34 cellular contexts compared by ENCODE assay signal in genomic region chr1:158579733-158580132, GRCh38. TPM values are rescaled to one million over a fixed set of nuclear protein-coding genes. Genes with fewer than 3 reads are reported as not detected.
"Had no signal": no experiment of that assay in that cellular context is flagged by ENCODE, and none has a peak within 500 bp of the region (broad histone marks: within the 10 kb centered on the region; RNA-seq: fewer than 3 reads in every experiment).

TSS of gene OR10X1 (minus strand) at chr1:158579899. CDS start at chr1:158579899, 0 bp downstream.

- H3K4me3 ChIP-seq: neural progenitor cell, ovary, psoas muscle, skin epidermis, smooth muscle cell, spleen, suprapubic skin, testis, tibial artery, transverse colon, upper lobe of right lung, uterus had no signal

- H3K27me3 ChIP-seq: neural progenitor cell, ovary, spleen, suprapubic skin, testis, tibial artery, transverse colon, upper lobe of right lung, uterus had no signal

- DNase-seq: natural killer cell; occipital lobe; ovary; posterior cingulate gyrus; psoas muscle; right cardiac atrium; spleen; stimulated activated CD4-positive, alpha-beta T cell treated with anti-CD3 and anti-CD28 coated beads, Interleukin-12 subunit alpha, Interleukin-12 subunit beta, amount 100 ng/mL, for 4 hours; stimulated activated CD4-positive, alpha-beta T cell treated with anti-CD3 and anti-CD28 coated beads, Interleukin-1b, Interleukin-23, amount 100 ng/mL, for 48 hours; stimulated activated CD4-positive, alpha-beta T cell treated with anti-CD3 and anti-CD28 coated beads, Interleukin-4, amount 100 ng/mL, for 1 hour; stimulated activated CD4-positive, alpha-beta T cell treated with anti-CD3 and anti-CD28 coated beads, Interleukin-4, amount 100 ng/mL, for 4 hours; stimulated activated CD8-positive, alpha-beta memory T cell treated with anti-CD3 and anti-CD28 coated beads, Interleukin-4, amount 100 ng/mL, for 48 hours; stimulated activated naive CD4-positive, alpha-beta T cell; stimulated activated naive CD8-positive, alpha-beta T cell treated with anti-CD3 and anti-CD28 coated beads, Interleukin-15, amount 100 ng/mL, for 72 hours; stimulated activated naive CD8-positive, alpha-beta T cell treated with anti-CD3 and anti-CD28 coated beads, Interleukin-15, Interleukin-2, amounts not matched to agents 100 U/mL and 50 U/mL, for 24 hours; substantia nigra; testis; tibial artery; transverse colon; upper lobe of right lung; uterus had no signal

- ATAC-seq: natural killer cell; psoas muscle; right cardiac atrium; sciatic nerve; stimulated activated memory B cell treated with anti-CD40 and anti-IgM and Interleukin-4, amounts not matched to agents 10 μg/mL and 1 μg/mL and 100 μg/mL, for 72 hours; stimulated activated naive CD8-positive, alpha-beta T cell treated with anti-CD3 and anti-CD28 coated beads, Interleukin-15, amount 100 ng/mL, for 72 hours; stimulated activated naive CD8-positive, alpha-beta T cell treated with anti-CD3 and anti-CD28 coated beads, Interleukin-15, Interleukin-2, amounts not matched to agents 100 U/mL and 50 U/mL, for 24 hours; upper lobe of right lung had no signal

- H3K79me2 ChIP-seq: parathyroid adenoma had no signal

- H3K4me2 ChIP-seq: neural progenitor cell, smooth muscle cell had no signal

- H3K9me3 ChIP-seq: ovary, psoas muscle, spleen, suprapubic skin, testis, tibial artery, transverse colon, upper lobe of right lung, uterus had no signal

- H3K4me1 ChIP-seq: neural progenitor cell, parathyroid adenoma, psoas muscle, spleen, suprapubic skin, testis, tibial artery, transverse colon, upper lobe of right lung, uterus had no signal

- H2AFZ ChIP-seq: neural progenitor cell, parathyroid adenoma had no signal

- H3K36me3 ChIP-seq: neural progenitor cell, ovary, spleen, suprapubic skin, tibial artery, transverse colon, upper lobe of right lung, uterus had no signal

- H3K27ac ChIP-seq: neural progenitor cell, ovary, parathyroid adenoma, psoas muscle, skin epidermis, spleen, suprapubic skin, testis, tibial artery, transverse colon, upper lobe of right lung, uterus had no signal

- H3K9ac ChIP-seq: neural progenitor cell, parathyroid adenoma had no signal

RNA-seq across cellular contexts. Expression of gene OR10X1, which starts in this region (rescaled TPM):
- total RNA-seq: natural killer cell, occipital lobe, osteoblast, ovary, progenitor cell of endocrine pancreas, psoas muscle, renal cortical epithelial cell, right cardiac atrium, sciatic nerve, smooth muscle cell, spleen, suprapubic skin, testis, transverse colon, upper lobe of right lung, urinary bladder, uterus had no signal
- polyA plus RNA-seq: neural cell, ovary, psoas muscle, right cardiac atrium, smooth muscle cell, spleen, thymus, urinary bladder had no signal
